In the genomic region with DNA sequence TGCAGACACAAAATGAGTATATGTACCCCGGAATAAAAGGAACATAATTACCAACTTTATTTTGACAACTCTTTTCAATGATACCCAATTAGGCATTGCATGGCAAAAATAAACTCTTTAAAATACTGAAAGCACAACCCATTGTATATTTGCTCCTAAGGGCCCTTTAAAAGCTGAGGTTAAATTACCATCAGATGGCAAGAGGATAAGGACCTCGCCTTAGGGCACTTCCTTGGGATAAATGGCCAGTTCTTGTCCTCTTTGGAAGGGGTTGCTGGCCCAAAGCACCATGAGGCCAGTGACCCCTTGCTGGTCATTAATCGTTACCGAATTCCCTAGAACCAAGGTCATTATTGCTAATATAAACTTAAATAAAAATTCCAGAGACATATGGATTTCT, we compare ENCODE assay signal across 31 cellular contexts. TPM values are rescaled to one million over a fixed set of nuclear protein-coding genes. Genes with fewer than 3 reads are reported as not detected.
A peak's percentile ranks its signal among the peaks of the same experiment; 100 is the strongest.
DNase-seq lines count a peak whose midpoint lies in the region; TF ChIP-seq lines count a peak whose summit lies in the region.
"Had no signal": no experiment of that assay in that cellular context is flagged by ENCODE, and none has a peak within 500 bp of the region (broad histone marks: within the 10 kb centered on the region; RNA-seq: fewer than 3 reads in every experiment).

No MANE protein-coding gene starts in this region.

- no peak overlapping the region for H3K9ac ChIP-seq in mesendoderm (ENCODE audit: low read length)

- H3K23ac ChIP-seq in mesendoderm (ENCODE audit: low read length) = no peak overlapping the region

- no peak overlapping the region for H3K4me2 ChIP-seq in mesendoderm (ENCODE audit: low read length)
- H3K4me2 ChIP-seq: GM23338, hepatocyte had no signal

- no peak overlapping the region for H2AK5ac ChIP-seq in mesendoderm (ENCODE audit: low read length)

- H2BK5ac ChIP-seq in mesendoderm (ENCODE audit: low read length) = no peak overlapping the region

- no peak overlapping the region for H4K8ac ChIP-seq in mesendoderm (ENCODE audit: low read depth, low read length)

- H3K4me3 ChIP-seq in HEK293 (ENCODE audit: low read depth, low read length) (no peak overlapping the region), mesendoderm (ENCODE audit: low read length) (no peak overlapping the region)
- H3K4me3 ChIP-seq: adrenal gland, body of pancreas, esophagus muscularis mucosa, hepatocyte, lung, right atrium auricular region, SJSA1, tibial nerve had no signal

- H3K4me1 ChIP-seq in HEK293 (ENCODE audit: control insufficient read depth, insufficient read depth, low read length) (peaks cover 2% of the 10 kb centered on the region; the same call in 1 of the 2 replicates), mesendoderm (ENCODE audit: control insufficient read depth, low read depth, low read length) (peaks cover 6% of the 10 kb centered on the region)
- H3K4me1 ChIP-seq: body of pancreas, foreskin keratinocyte had no signal

- H3K18ac ChIP-seq in mesendoderm (ENCODE audit: low read length) = no peak overlapping the region

- no peaks in the 10 kb centered on the region for H3K79me1 ChIP-seq in mesendoderm (ENCODE audit: low read length)

- no peaks in the 10 kb centered on the region for H3K79me2 ChIP-seq in mesendoderm (ENCODE audit: control insufficient read depth, insufficient read depth, low read length)
- H3K79me2 ChIP-seq: hepatocyte had no signal

- H4K5ac ChIP-seq in mesendoderm (ENCODE audit: low read length) = no peak overlapping the region

- no peak overlapping the region for H3K27ac Mint-ChIP-seq in type B pancreatic cell
- H3K27ac Mint-ChIP-seq: activated T-cell treated with anti-CD3 and anti-CD28 coated beads, Interleukin-2, amount 50 U/mL, for 72 hours; CD14-positive monocyte; GM23338 had no signal

- intact Hi-C loops in posterior cingulate gyrus (cut with DNase I) = no loop called here

- no peak overlapping the region for H3K4ac ChIP-seq in mesendoderm (ENCODE audit: low read depth, low read length)

- H3K56ac ChIP-seq in mesendoderm (ENCODE audit: low read length) = no peak overlapping the region

- H3K4me1 Mint-ChIP-seq in type B pancreatic cell (ENCODE audit: unreplicated experiment) = peaks cover 53% of the 10 kb centered on the region
- H3K4me1 Mint-ChIP-seq: central memory CD8-positive, alpha-beta T cell had no signal

- H3K9me3 Mint-ChIP-seq in type B pancreatic cell = no peaks in the 10 kb centered on the region
- H3K9me3 Mint-ChIP-seq: activated T-cell treated with anti-CD3 and anti-CD28 coated beads, Interleukin-2, amount 50 U/mL, for 72 hours; central memory CD8-positive, alpha-beta T cell; GM23338 had no signal

- no peaks in the 10 kb centered on the region for H3K36me3 ChIP-seq in HEK293 (ENCODE audit: control insufficient read depth in 2 of 2, insufficient read depth in 1 of 2, low read length in 2 of 2)
- no peaks in the 10 kb centered on the region for H3K36me3 ChIP-seq in mesendoderm (ENCODE audit: control insufficient read depth, insufficient read depth, low read length)
- H3K36me3 ChIP-seq: adrenal gland, esophagus muscularis mucosa, right atrium auricular region, SJSA1, tibial nerve had no signal

- CTCF ChIA-PET in HEK293 (lab: Yijun Ruan, JAX) = interaction anchor here (0.7 kb wide), 1 partner anchor 891 kb away, joined by 4 read pairs; no protein-coding TSS in a partner anchor

- H3K4me3 Mint-ChIP-seq in type B pancreatic cell = peak overlapping the region; percentile 42
- H3K4me3 Mint-ChIP-seq: activated T-cell treated with anti-CD3 and anti-CD28 coated beads, Interleukin-2, amount 50 U/mL, for 72 hours; central memory CD8-positive, alpha-beta T cell; GM23338 had no signal

- POLR2A ChIA-PET in HEK293 (lab: Yijun Ruan, JAX) = no interaction called here

- peaks cover 82% of the 10 kb centered on the region for H3K27me3 Mint-ChIP-seq in type B pancreatic cell

- H3K9me3 ChIP-seq in HEK293 (ENCODE audit: control insufficient read depth, insufficient read depth, low read depth, low read length) = no peaks in the 10 kb centered on the region
- H3K9me3 ChIP-seq: adrenal gland, body of pancreas, esophagus muscularis mucosa, right atrium auricular region, SJSA1, tibial nerve had no signal

- no peak overlapping the region for H2BK120ac ChIP-seq in mesendoderm (ENCODE audit: low read depth, low read length)

- H3K27ac ChIP-seq in HEK293 (ENCODE audit: extremely low read depth, low read depth, low read length) (no peak overlapping the region), mesendoderm (ENCODE audit: low read depth, low read length) (no peak overlapping the region)
- H3K27ac ChIP-seq: adrenal gland, body of pancreas, foreskin keratinocyte, hepatocyte, RWPE1, SJSA1 had no signal

- WGBS in mesendoderm (ENCODE audit: extremely low coverage, insufficient coverage, low lambda C conversion rate) = no CpG with 5 or more reads among the region's 4 CpGs

- TF ChIP-seq CTCF in HEK293 (tag by site-specific recombination; IDR thresholded peaks at IDR 0.05) (no peak), type B pancreatic cell (conservative IDR thresholded peaks at IDR 0.05) (no peak)

- H3K36me3 Mint-ChIP-seq in type B pancreatic cell = no peaks in the 10 kb centered on the region
- H3K36me3 Mint-ChIP-seq: CD14-positive monocyte had no signal

- no peak overlapping the region for H2BK15ac ChIP-seq in mesendoderm (replicated peaks; ENCODE audit: low read depth)

- DNase-seq in mesendoderm (peak; percentile 27), type B pancreatic cell (ENCODE audit: extremely low spot score, unreplicated experiment) (no peak), SK-N-DZ (ENCODE audit: low spot score) (no peak), mucosa of gallbladder (ENCODE audit: low spot score) (no peak), posterior cingulate gyrus (no peak)
- DNase-seq: activated CD4-positive, alpha-beta T cell treated with anti-CD3 and anti-CD28 coated beads, Interleukin-2, amount 50 U/mL, for 48 hours; activated naive CD4-positive, alpha-beta T cell; activated T-cell treated with anti-CD3 and anti-CD28 coated beads, Interleukin-2, amount 50 U/mL, for 72 hours; adrenal gland; body of pancreas; DMS79 treated with DMSO at 0.1 percent for 48 hours; foreskin keratinocyte; IMR-90; kidney glomerular epithelial cell; NCI-H146; NCI-H2107; NCI-H82; stimulated activated CD4-positive, alpha-beta T cell treated with anti-CD3 and anti-CD28 coated beads, Interleukin-2, amount 100 ng/mL, for 24 hours; stimulated activated CD8-positive, alpha-beta memory T cell treated with anti-CD3 and anti-CD28 coated beads, Interleukin-4, amount 100 ng/mL, for 48 hours had no signal

- H3K27me3 ChIP-seq in mesendoderm (ENCODE audit: insufficient read depth, low read length, poor library complexity) = peaks cover 28% of the 10 kb centered on the region
- H3K27me3 ChIP-seq: adrenal gland, body of pancreas, right atrium auricular region, SJSA1, tibial nerve had no signal

TF ChIP-seq in HEK293, 187 proteins besides CTCF, POLR2A, EP300 and RAD21:
- TF ChIP-seq ZXDB (tag by site-specific recombination; IDR thresholded peaks at IDR 0.05) = no peak
- TF ChIP-seq HOXC10 (CRISPR knock-in tag; IDR thresholded peaks at IDR 0.05) = no peak
- TF ChIP-seq, protein P1, sequence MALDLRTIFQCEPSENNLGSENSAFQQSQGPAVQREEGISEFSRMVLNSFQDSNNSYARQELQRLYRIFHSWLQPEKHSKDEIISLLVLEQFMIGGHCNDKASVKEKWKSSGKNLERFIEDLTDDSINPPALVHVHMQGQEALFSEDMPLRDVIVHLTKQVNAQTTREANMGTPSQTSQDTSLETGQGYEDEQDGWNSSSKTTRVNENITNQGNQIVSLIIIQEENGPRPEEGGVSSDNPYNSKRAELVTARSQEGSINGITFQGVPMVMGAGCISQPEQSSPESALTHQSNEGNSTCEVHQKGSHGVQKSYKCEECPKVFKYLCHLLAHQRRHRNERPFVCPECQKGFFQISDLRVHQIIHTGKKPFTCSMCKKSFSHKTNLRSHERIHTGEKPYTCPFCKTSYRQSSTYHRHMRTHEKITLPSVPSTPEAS (tag by site-specific recombination; IDR thresholded peaks at IDR 0.05) = 0 out of 2 replicates have a peak, but pooled peaks have one; percentile 3
- TF ChIP-seq TRIM28 (IDR thresholded peaks at IDR 0.05; ENCODE audit: borderline replicate concordance, low read length) = no peak

TF ChIP-seq in PFSK-1, 5 proteins besides CTCF, POLR2A, EP300 and RAD21 (continues in another document):
- TF ChIP-seq TAF1 (IDR thresholded peaks at IDR 0.05; ENCODE audit: borderline replicate concordance, insufficient read depth, low read length) = no peak
- no peak for TF ChIP-seq FOXP2 (optimal IDR thresholded peaks at IDR 0.05; ENCODE audit: borderline replicate concordance, extremely low read depth, extremely low read length, insufficient read depth)
- peak; percentile 74; the same call in 1 of the 2 replicates for TF ChIP-seq SIN3A (IDR thresholded peaks at IDR 0.05; ENCODE audit: borderline replicate concordance, insufficient read depth, low read length)

RNA-seq across cellular contexts. Expression of gene EBF1, which starts 46.0 kb away (rescaled TPM):
- polyA plus RNA-seq in PFSK-1 (2012; ENCODE audit: insufficient read length, low read depth) = 30.2 TPM
- 0.06 TPM for polyA plus RNA-seq in mesendoderm (2013, experiment 1 of 2)
- polyA plus RNA-seq in mesendoderm (2013, experiment 2 of 2) = 0.11 TPM
- total RNA-seq in type B pancreatic cell (ENCODE audit: low replicate concordance) (2.2 and 73.2 TPM in 2 replicates), mucosa of gallbladder (12.9 TPM)
- 3.6 and 3.8 TPM in 2 replicates for polyA plus RNA-seq in SK-N-DZ (2014; cell fraction: cytosol; rRNA removed)
- 3.1 and 4.1 TPM in 2 replicates for polyA plus RNA-seq in SK-N-DZ (2014; cell fraction: nucleus; rRNA removed)
- total RNA-seq: foreskin keratinocyte had no signal
- polyA plus RNA-seq: CD14-positive monocyte, foreskin keratinocyte had no signal
